ENCODE assay signal across 8 cellular contexts in the genomic region with DNA sequence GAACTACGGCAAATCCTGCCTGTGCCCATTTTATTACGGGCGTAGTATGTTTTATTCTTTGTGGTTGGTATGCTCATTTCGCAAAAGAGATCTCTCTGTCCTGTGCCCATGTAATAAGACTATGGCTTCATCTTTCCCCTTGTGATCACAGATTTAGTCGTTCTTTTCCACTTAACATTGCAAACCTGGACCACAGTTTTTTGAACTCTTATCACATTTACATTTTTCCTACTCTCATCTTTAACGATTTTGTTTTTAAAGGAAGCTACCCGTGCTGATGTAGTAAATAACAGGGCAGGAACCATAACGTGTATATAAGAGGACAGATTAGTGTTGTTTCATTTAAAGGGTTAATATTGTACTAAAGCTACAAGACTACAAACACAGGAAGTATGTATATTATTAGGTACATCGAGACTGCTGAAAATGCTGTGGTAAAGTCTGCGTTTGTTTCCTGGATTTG. TPM values are rescaled to one million over a fixed set of nuclear protein-coding genes. Genes with fewer than 3 reads are reported as not detected.
DNase-seq lines count a peak whose midpoint lies in the region; ATAC-seq, FAIRE-seq and TF ChIP-seq lines count a peak whose summit lies in the region.

No MANE protein-coding gene starts in this region.

- H3K27me3 Mint-ChIP-seq in Calu3 (ENCODE audit: unreplicated experiment) = no peaks in the 10 kb centered on the region

- peak overlapping the region; percentile 86 for H3K4me3 ChIP-seq in Jurkat, Clone E6-1 (ENCODE audit: low read length)
- peak overlapping the region; percentile 76 for H3K4me3 ChIP-seq in GM12878
- peak overlapping the region; percentile 68 to 93 (median 80) for H3K4me3 ChIP-seq in liver (ENCODE audit: low read depth in 1 of 3, low read length in 3 of 3)
- H3K4me3 ChIP-seq in transverse colon = peak overlapping the region; percentile 26 to 75 (median 64)

- SMC1A ChIA-PET in GM12878 (lab: Charles Lee; ENCODE audit: uncharacterized antibody, unreplicated experiment) = interaction anchor here (0.9 to 8.6 kb wide), 18 partner anchors 10 to 148 kb away, joined by 3 to 113 read pairs (median 8); no protein-coding TSS in a partner anchor

- TF ChIP-seq POLR2A in GM12878 (IDR thresholded peaks at IDR 0.05; ENCODE audit: low read depth, low read length) = no peak
- no peak for TF ChIP-seq POLR2A in transverse colon (IDR thresholded peaks at IDR 0.05)

- FAIRE-seq in GM12878 (lab: Jason Lieb, UNC) = no peak

- RAD21 ChIA-PET in GM12878 (lab: Charles Lee; ENCODE audit: unreplicated experiment) = interaction anchor here (0.6 to 7.0 kb wide), 18 partner anchors 10 to 368 kb away, joined by 3 to 135 read pairs (median 4); no protein-coding TSS in a partner anchor

- peak overlapping the region; percentile 96 for H2AFZ ChIP-seq in GM12878 (ENCODE audit: control insufficient read depth, low read depth, low read length)

- H3K36me3 ChIP-seq in GM12878 (ENCODE audit: control insufficient read depth in 2 of 2, insufficient read depth in 2 of 2, low read length in 1 of 2) (no peaks in the 10 kb centered on the region), liver (ENCODE audit: control insufficient read depth in 4 of 4, insufficient read depth in 3 of 4, low read depth in 1 of 4, low read length in 3 of 4) (no peaks in the 10 kb centered on the region), transverse colon (no peaks in the 10 kb centered on the region)

- 1% methylated on average over 10 of the region's 10 CpGs for WGBS in GM12878 (ENCODE audit: insufficient coverage, insufficient replicate concordance, low lambda C conversion rate, missing lambda C conversion rate)
- 3% methylated on average over 10 of the region's 10 CpGs for WGBS in liver
- 1 to 2% methylated on average over 10 of the region's 10 CpGs for WGBS in transverse colon (ENCODE audit: low coverage in 1 of 2), 2 donors

- H3K79me2 ChIP-seq in GM12878 (ENCODE audit: control insufficient read depth, insufficient read depth, low read length) = peaks cover 25% of the 10 kb centered on the region

- BruUV-seq in Calu3 (replicated peaks; lab: Mats Ljungman, UMichigan) (no TSS peak), GM12878 (replicated peaks; lab: Mats Ljungman, UMichigan) (no TSS peak)

- in situ Hi-C loops in GM12878 (cut with MboI) (no loop called here), transverse colon (cut with MboI; ENCODE audit: low pct_ligation_motif_present in 1 of 4, low pct_unique_long_range_greater_than_20kb in 1 of 4, low sequenced_read_pairs in 3 of 4) (no loop called here)

- TF ChIP-seq RAD21 in GM12878 (IDR thresholded peaks at IDR 0.05; ENCODE audit: insufficient read depth, low read depth, low read length) (no peak), liver (IDR thresholded peaks at IDR 0.05) (no peak)

- H3K9me3 Mint-ChIP-seq in Calu3 (ENCODE audit: low read depth, unreplicated experiment) = no peaks in the 10 kb centered on the region

- H3K27ac Mint-ChIP-seq in Calu3 (ENCODE audit: unreplicated experiment) = peak overlapping the region; percentile 62

- TF ChIP-seq EP300 in GM12878 (IDR thresholded peaks at IDR 0.05; ENCODE audit: borderline replicate concordance in 1 of 2, control insufficient read depth in 1 of 2, low read depth in 2 of 2, low read length in 2 of 2) (no peak), transverse colon (IDR thresholded peaks at IDR 0.05; ENCODE audit: low read depth) (no peak)

- CTCF ChIA-PET in Calu3 (lab: Charles Lee) = no interaction called here
- CTCF ChIA-PET in GM12878 (lab: Yijun Ruan, JAX) = interaction anchor here (0.9 to 7.4 kb wide), 11 partner anchors 9 to 148 kb away, joined by 3 to 80 read pairs (median 5); no protein-coding TSS in a partner anchor

- DNase-seq in Calu3 (no peak), GM12878 (ENCODE audit: low read depth, low spot score) (no peak), transverse colon (no peak), H4 (ENCODE audit: low spot score) (no peak), NCI-H524 treated with DMSO at 0.1 percent for 48 hours (lab: John Stamatoyannopoulos, UW) (no peak)
- DNase-seq in Jurkat, Clone E6-1 (ENCODE audit: low read depth, low spot score) = no peak

- H3K27ac ChIP-seq in GM12878 (ENCODE audit: control insufficient read depth, insufficient read depth) (peak overlapping the region; percentile 98), liver (ENCODE audit: low read depth in 1 of 2, low read length in 2 of 2) (peak overlapping the region; percentile 77 to 85), transverse colon (peak overlapping the region; percentile 88 to 91 (median 90))

- POLR2A ChIA-PET in GM12878 (lab: Charles Lee) = interaction anchor here (0.8 to 4.4 kb wide), 15 partner anchors 9 to 148 kb away, joined by 3 to 72 read pairs (median 5); no protein-coding TSS in a partner anchor

- peak overlapping the region; percentile 76 for H3K4me3 Mint-ChIP-seq in Calu3 (ENCODE audit: low read depth, unreplicated experiment)

- H4K20me1 ChIP-seq in GM12878 (ENCODE audit: control insufficient read depth, insufficient read depth) = no peaks in the 10 kb centered on the region

- H3K4me2 ChIP-seq in GM12878 (ENCODE audit: control insufficient read depth, insufficient read depth) = peak overlapping the region; percentile 99

- H3K4me1 ChIP-seq in GM12878 (ENCODE audit: control insufficient read depth, insufficient read depth, low read length) (peaks cover 16% of the 10 kb centered on the region; the same call in 1 of the 2 replicates), liver (ENCODE audit: control insufficient read depth in 4 of 4, insufficient read depth in 4 of 4, low read length in 3 of 4) (peaks cover 0 to 34% (median 23%) of the 10 kb centered on the region in 4 donors), transverse colon (peaks cover 7 to 21% (median 13%) of the 10 kb centered on the region in 4 donors)

- no peak for TF ChIP-seq CTCF in Calu3 (IDR thresholded peaks at IDR 0.05; ENCODE audit: unreplicated experiment)
- 0 out of 6 replicates have a peak, but pooled peaks of 1 of the 3 experiments have one; percentile 0 for TF ChIP-seq CTCF in GM12878 (IDR thresholded peaks at IDR 0.05 in 2 of 3, conservative IDR thresholded peaks at IDR 0.05 in 1 of 3; ENCODE audit: control insufficient read depth in 2 of 3, extremely low read depth in 1 of 3, insufficient read depth in 1 of 3, low read depth in 3 of 3, low read length in 3 of 3)
- no peak for TF ChIP-seq CTCF in liver (IDR thresholded peaks at IDR 0.05; ENCODE audit: low read depth, low read length, missing input control)
- no peak for TF ChIP-seq CTCF in transverse colon (IDR thresholded peaks at IDR 0.05)

- no peaks in the 10 kb centered on the region for H3K9me3 ChIP-seq in GM12878 (replicated peaks; ENCODE audit: control insufficient read depth, insufficient read depth, low read length)
- no peaks in the 10 kb centered on the region for H3K9me3 ChIP-seq in liver (ENCODE audit: control insufficient read depth in 4 of 4, low read length in 3 of 4)
- H3K9me3 ChIP-seq in transverse colon = no peaks in the 10 kb centered on the region

- ATAC-seq in GM12878 (peak; percentile 6), HG03354 (IDR thresholded peaks at IDR 0.05; ENCODE audit: poor library complexity, severe bottlenecking, unreplicated experiment) (no peak)

- H3K27me3 ChIP-seq in GM12878 (replicated peaks in 1 of 2; ENCODE audit: control insufficient read depth in 2 of 2, insufficient read depth in 2 of 2, low read length in 1 of 2) = no peaks in the 10 kb centered on the region
- H3K27me3 ChIP-seq in liver (ENCODE audit: control insufficient read depth in 4 of 4, insufficient read depth in 4 of 4, low read length in 3 of 4) = no peaks in the 10 kb centered on the region
- H3K27me3 ChIP-seq in transverse colon = no peaks in the 10 kb centered on the region

- H3K9ac ChIP-seq in GM12878 (ENCODE audit: control insufficient read depth, insufficient read depth, low read length) (peak overlapping the region; percentile 84), liver (ENCODE audit: low read depth in 1 of 2, low read length in 2 of 2) (peak overlapping the region; percentile 54 to 89)

- H3K4me1 Mint-ChIP-seq in Calu3 (ENCODE audit: low read depth, unreplicated experiment) = no peaks in the 10 kb centered on the region

- intact Hi-C loops in Calu3 (cut with micrococcal nuclease; ENCODE audit: unreplicated experiment) (no loop called here), GM12878 (cut with micrococcal nuclease; ENCODE audit: unreplicated experiment) (no loop called here), transverse colon (cut with DNase I; ENCODE audit: low total_unique reads) (loop anchor here (5.0 kb wide), 1 partner anchor 152 kb away; no protein-coding TSS in a partner anchor)

- H3K36me3 Mint-ChIP-seq in Calu3 (ENCODE audit: insufficient read depth, unreplicated experiment) = peaks cover 30% of the 10 kb centered on the region

TF ChIP-seq in GM12878, 131 proteins besides CTCF, POLR2A, EP300 and RAD21 (continues in another document):
- TF ChIP-seq ETV6 (conservative IDR thresholded peaks at IDR 0.05 in 1 of 2, IDR thresholded peaks at IDR 0.05 in 1 of 2; ENCODE audit: borderline replicate concordance in 1 of 2, low read depth in 1 of 2) = 0 out of 4 replicates have a peak, but pooled peaks of 1 of the 2 experiments have one; percentile 52

TF ChIP-seq in liver, 16 proteins besides CTCF, POLR2A, EP300 and RAD21 (continues in another document):
- TF ChIP-seq GABPA (IDR thresholded peaks at IDR 0.05 in 1 of 2, conservative IDR thresholded peaks at IDR 0.05 in 1 of 2) (no peak), HNF4A (conservative IDR thresholded peaks at IDR 0.05) (no peak), YY1 (IDR thresholded peaks at IDR 0.05) (no peak)

RNA-seq across cellular contexts. Expression of a gene that starts 3.1 kb away (rescaled TPM):
- total RNA-seq in Calu3 (2022) = 22.0 and 22.6 TPM in 2 replicates
- 51.9 TPM for polyA plus RNA-seq in Jurkat, Clone E6-1 (2012; ENCODE audit: insufficient read depth, insufficient read length)
- total RNA-seq in GM12878 (2013; cell fraction: nucleolus; rRNA removed) = 652 and 698 TPM in 2 replicates
- 126 and 135 TPM in 2 replicates for total RNA-seq in GM12878 (2014; rRNA removed)
- 123 and 135 TPM in 2 replicates for total RNA-seq in GM12878 (2014; rRNA removed; fragmentation: Illumina TruSeq; extraction: Trizol)
- total RNA-seq in GM12878 (2021) = 151 and 152 TPM in 2 replicates
- 54.4 TPM for polyA plus RNA-seq in GM12878 (2011; ENCODE audit: low read depth)
- 119 and 157 TPM in 2 replicates for polyA plus RNA-seq in GM12878 (2011; rRNA removed)
- 92.2 and 110 TPM in 2 replicates for polyA plus RNA-seq in GM12878 (2011; cell fraction: cytosol; rRNA removed)
- polyA plus RNA-seq in GM12878 (2011; cell fraction: nucleus; rRNA removed) = 164 and 187 TPM in 2 replicates
- 75.0 and 78.0 TPM in 2 replicates for polyA plus RNA-seq in GM12878 (2012)
- polyA plus RNA-seq in GM12878 (2014; fragmentation: Illumina TruSeq; extraction: Trizol) = 126 and 149 TPM in 2 replicates
- polyA plus RNA-seq in GM12878 (2014; fragmentation: Nextera tagmentation; extraction: Ambion mirVana) = 10 to 100 TPM; 51.9 to 56.6 TPM
- 77.0 and 82.4 TPM in 2 replicates for polyA plus RNA-seq in GM12878 (2014; rRNA removed)
- polyA plus RNA-seq in GM12878 (2016; fragmentation: Nextera tagmentation; extraction: Ambion mirVana) = 10 to 100 TPM; 56.8 to 62.4 TPM
- polyA minus RNA-seq in GM12878 (2011; rRNA and poly(A)+ RNA removed) = 271 and 396 TPM in 2 replicates
- 106 and 154 TPM in 2 replicates for polyA minus RNA-seq in GM12878 (2011; cell fraction: cytosol; rRNA and poly(A)+ RNA removed)
- 339 and 523 TPM in 2 replicates for polyA minus RNA-seq in GM12878 (2011; cell fraction: nucleus; rRNA and poly(A)+ RNA removed)
- 10 to 100 TPM; 34.0 to 86.4 TPM for total RNA-seq in liver
- polyA plus RNA-seq in liver = 10 to 100 TPM; 12.1 to 26.0 TPM
- total RNA-seq in transverse colon = 10 to 100 TPM; 41.0 to 95.0 (median 48.3) TPM
- total RNA-seq in H4 (2014; rRNA removed; shearing (Covaris generic)) = 19.3 and 20.6 TPM in 2 replicates
